In genomic region chr17:27630607-27631408, GRCh38 we compare ENCODE assay signal across 8 cellular contexts. TPM values are rescaled to one million over a fixed set of nuclear protein-coding genes. Genes with fewer than 3 reads are reported as not detected.
A peak's percentile ranks its signal among the peaks of the same experiment; 100 is the strongest.
DNase-seq lines count a peak whose midpoint lies in the region; ATAC-seq, FAIRE-seq and TF ChIP-seq lines count a peak whose summit lies in the region.

Gene LGALS9 (plus strand): TSS chr17:27631188. CDS start chr17:27631266, 78 bp downstream.

- no peaks in the 10 kb centered on the region for H3K36me3 ChIP-seq in mammary epithelial cell (ENCODE audit: insufficient read depth, low read length)
- no peaks in the 10 kb centered on the region for H3K36me3 ChIP-seq in aorta (ENCODE audit: control insufficient read depth in 1 of 2, insufficient read depth in 2 of 2, low read length in 1 of 2)

- H3K79me2 ChIP-seq in mammary epithelial cell (ENCODE audit: insufficient read depth, low read length): no peaks in the 10 kb centered on the region

- H3K4me3 ChIP-seq in mammary epithelial cell (replicated peaks in 1 of 3; ENCODE audit: insufficient read depth in 1 of 3, low read depth in 2 of 3, low read length in 3 of 3) (no peak within 1 kb of the TSS), mononuclear cell (ENCODE audit: low read length) (peak within 1 kb of the TSS; percentile 59), aorta (ENCODE audit: low read length in 2 of 2) (no peak within 1 kb of the TSS)

- peak within 1 kb of the TSS; percentile 17 for H2AFZ ChIP-seq in mammary epithelial cell (ENCODE audit: low read depth, low read length)

- H3K9me3 ChIP-seq in mammary epithelial cell (replicated peaks; ENCODE audit: insufficient read depth, low read length): no peaks in the 10 kb centered on the region
- H3K9me3 ChIP-seq in mononuclear cell (ENCODE audit: low read depth, low read length): no peaks in the 10 kb centered on the region
- no peaks in the 10 kb centered on the region for H3K9me3 ChIP-seq in aorta (ENCODE audit: control insufficient read depth, low read length)

- H3K27me3 ChIP-seq in mammary epithelial cell (ENCODE audit: insufficient read depth, low read length) (peaks cover 3% of the 10 kb centered on the region), mononuclear cell (ENCODE audit: insufficient read depth, low read length) (no peaks in the 10 kb centered on the region), aorta (ENCODE audit: control insufficient read depth in 1 of 2, insufficient read depth in 2 of 2, low read length in 1 of 2) (no peaks in the 10 kb centered on the region)

- DNase-seq in GM18507 (ENCODE audit: extremely low spot score, insufficient read length, low read depth): peak; percentile 44
- DNase-seq in RPMI8226: peak; percentile 61
- peak; percentile 29 for DNase-seq in mammary epithelial cell
- DNase-seq in aorta: no peak
- no peak for DNase-seq in HuH-7.5 (ENCODE audit: low spot score)
- no peak for DNase-seq in NCI-H510A (lab: John Stamatoyannopoulos, UW)

- TF ChIP-seq CTCF in mammary epithelial cell (conservative IDR thresholded peaks at IDR 0.05 in 1 of 2, IDR thresholded peaks at IDR 0.05 in 1 of 2; ENCODE audit: extremely low read depth in 1 of 2, insufficient read depth in 1 of 2, low read depth in 1 of 2, low read length in 2 of 2): no peak

- no TSS peak for BruUV-seq in mammary epithelial cell (replicated peaks; lab: Mats Ljungman, UMichigan)

- CTCF ChIA-PET in mammary epithelial cell (lab: Charles Lee; ENCODE audit: low non-redundant PET): no interaction called here

- dilution Hi-C loops in mammary epithelial cell (cut with HindIII; ENCODE audit: low sequenced_read_pairs): no loop called here

- ATAC-seq in HG02759 (IDR thresholded peaks at IDR 0.05; ENCODE audit: unreplicated experiment) (peak; percentile 66), aorta (ENCODE audit: low FRiP score) (peak; percentile 13)

- FAIRE-seq in GM18507 (lab: Jason Lieb, UNC): peak; percentile 89

- 50% methylated on average over 6 of the region's 10 CpGs for WGBS in mammary epithelial cell (ENCODE audit: low coverage, missing lambda C conversion rate)
- WGBS in aorta, 2 donors: 60 to 67% methylated on average over 10 of the region's 10 CpGs

- in situ Hi-C loops in mammary epithelial cell (cut with MboI; ENCODE audit: low sequenced_read_pairs in 2 of 2): no loop called here

- H3K4me1 ChIP-seq in mammary epithelial cell (ENCODE audit: insufficient read depth, low read length) (peaks cover 21% of the 10 kb centered on the region), mononuclear cell (ENCODE audit: insufficient read depth, low read length) (peaks cover 52% of the 10 kb centered on the region), aorta (ENCODE audit: control insufficient read depth in 1 of 2, insufficient read depth in 2 of 2, low read length in 2 of 2) (no peaks in the 10 kb centered on the region)

- H4K20me1 ChIP-seq in mammary epithelial cell (ENCODE audit: insufficient read depth, low read length): no peaks in the 10 kb centered on the region

- H3K27ac ChIP-seq in mammary epithelial cell (ENCODE audit: insufficient read depth, low read depth, low read length): no peak within 1 kb of the TSS
- no peak within 1 kb of the TSS for H3K27ac ChIP-seq in aorta (ENCODE audit: low read depth in 1 of 2, low read length in 2 of 2)

- intact Hi-C loops in mammary epithelial cell (cut with micrococcal nuclease): no loop called here
- intact Hi-C loops in aorta (cut with DNase I): no loop called here

- no peak within 1 kb of the TSS for H3K9ac ChIP-seq in mammary epithelial cell (ENCODE audit: insufficient read depth, low read length)

- peak within 1 kb of the TSS; percentile 48 for H3K4me2 ChIP-seq in mammary epithelial cell (ENCODE audit: insufficient read depth, low read depth, low read length)

RNA-seq across cellular contexts. Expression of gene LGALS9, which starts in this region (rescaled TPM):
- total RNA-seq in mammary epithelial cell (under 1 TPM; 0.17 to 0.47 TPM), mononuclear cell (61.1 TPM), aorta (10 to 100 TPM; 61.0 to 64.0 TPM)
- polyA plus RNA-seq in mammary epithelial cell (0.75 TPM), aorta (10 to 100 TPM; 26.8 to 47.1 TPM)
- polyA minus RNA-seq in mammary epithelial cell: not detected

Comparison
In these comparisons a context has a peak if more than half of its experiments do, and no peak if none do; other contexts are left out.
1. RNA of gene LGALS9 (total RNA-seq): 61.0 to 64.0 TPM in aorta and 61.1 TPM in mononuclear cell (single experiment); 0.17 to 0.47 TPM in mammary epithelial cell; every median in the first group is over 10 times any median in the second.
2. RNA of gene LGALS9 (polyA plus RNA-seq): 26.8 to 47.1 TPM in aorta; 0.75 TPM in mammary epithelial cell (single experiment); every median in the first group is over 10 times any median in the second.
3. Peak in DNase-seq and H3K4me2 ChIP-seq in mammary epithelial cell; RNA of the gene not detected or under 1 TPM.
4. DNase-seq: peak in GM18507 (single experiment) and RPMI8226 (single experiment); none in aorta (0 of 2), HuH-7.5 (single experiment) and NCI-H510A (single experiment).